8 cellular contexts compared by ENCODE assay signal in genomic region chr2:62873603-62874002, GRCh38.
"Had no signal": no experiment of that assay in that cellular context is flagged by ENCODE, and none has a peak within 500 bp of the region (broad histone marks: within the 10 kb centered on the region; RNA-seq: fewer than 3 reads in every experiment).

No MANE protein-coding gene starts in this region.

- FAIRE-seq: H1, H54, HTR-8/SVneo had no signal

- ATAC-seq: GM23338 had no signal

- H3K4me2 ChIP-seq: GM23338 had no signal

- H2AFZ ChIP-seq: GM23338 had no signal

- DNase-seq: H9, HCEC 1CT, Kasumi-1, KG1 had no signal

- H3K4me3 ChIP-seq: GM23338 had no signal
